18 cellular contexts compared by ENCODE assay signal in the genomic region with DNA sequence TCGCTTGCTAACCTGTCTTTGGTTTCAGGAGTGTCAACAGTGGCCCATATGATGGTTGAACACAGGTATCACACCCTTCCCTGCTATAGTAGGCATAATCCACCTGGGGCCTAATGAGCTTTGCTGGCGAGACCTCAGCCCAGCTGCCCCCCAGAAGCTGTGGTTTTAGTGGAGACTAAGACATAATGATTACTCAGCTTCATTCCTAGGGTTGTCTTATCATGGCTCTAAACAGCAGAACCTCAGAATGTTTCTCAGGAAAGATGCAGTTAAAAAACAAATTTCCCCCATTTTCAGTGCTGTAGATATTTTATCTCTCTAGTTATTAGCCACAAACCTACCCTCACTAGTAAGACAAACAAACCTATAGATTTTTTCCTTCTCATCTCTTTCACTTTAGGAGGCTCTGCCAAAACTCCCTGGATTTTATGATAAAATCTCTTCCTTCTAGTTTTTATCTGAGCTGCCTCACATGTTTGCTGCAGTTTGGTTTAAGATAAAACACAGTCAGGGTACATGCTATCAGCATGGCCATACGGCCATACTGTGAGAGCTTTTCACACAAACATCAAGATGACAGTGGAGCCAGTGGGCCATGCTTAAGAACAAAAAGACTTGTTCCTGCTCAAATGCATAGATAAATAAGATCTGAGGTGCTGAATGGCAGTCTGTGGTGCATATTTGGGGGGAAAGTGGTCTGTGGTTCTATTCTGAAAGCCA.
A peak's percentile ranks its signal among the peaks of the same experiment; 100 is the strongest.
DNase-seq lines count a peak whose midpoint lies in the region; ATAC-seq, FAIRE-seq and TF ChIP-seq lines count a peak whose summit lies in the region.
"Had no signal": no experiment of that assay in that cellular context is flagged by ENCODE, and none has a peak within 500 bp of the region (broad histone marks: within the 10 kb centered on the region; RNA-seq: fewer than 3 reads in every experiment).

No MANE protein-coding gene starts in this region.

- peak; percentile 68 for ATAC-seq in K562
- ATAC-seq: GM12878, heart right ventricle, natural killer cell had no signal

- no peak for TF ChIP-seq POLR2A in K562 (conservative IDR thresholded peaks at IDR 0.05)

- intact Hi-C loops in activated CD4-positive, alpha-beta T cell treated with anti-CD3 and anti-CD28 coated beads, Interleukin-2, amount 10 ng/mL, durations not matched to agents 24 days and 14 days (cut with micrococcal nuclease): loop anchor here (10.0 kb wide), 2 partner anchors 393 to 873 kb away; no protein-coding TSS in a partner anchor
- intact Hi-C loops in K562 (cut with micrococcal nuclease) (no loop called here), colonic mucosa (cut with DNase I) (no loop called here)

- no peak overlapping the region for H3K9ac ChIP-seq in K562 (ENCODE audit: insufficient read depth in 1 of 2, low read depth in 2 of 2, low read length in 2 of 2)
- H3K9ac ChIP-seq in colonic mucosa (ENCODE audit: low read depth in 2 of 2, low read length in 2 of 2): no peak overlapping the region

- no peak overlapping the region for H2AFZ ChIP-seq in K562 (ENCODE audit: low read depth, low read length)

- WGBS in K562 (ENCODE audit: insufficient coverage, low coverage, missing lambda C conversion rate): 4% methylated on average over 3 of the region's 3 CpGs

- 0 out of 4 replicates have a peak, but pooled peaks of 1 of the 2 experiments have one; percentile 27 for TF ChIP-seq RAD21 in K562 (CRISPR knock-in tag; conservative IDR thresholded peaks at IDR 0.05 in 1 of 2, IDR thresholded peaks at IDR 0.05 in 1 of 2)

- peaks cover 0 to 44% of the 10 kb centered on the region in 2 experiments; a peak in 4 of 5 replicates for H3K4me1 ChIP-seq in K562 (replicated peaks in 1 of 2; ENCODE audit: control insufficient read depth in 2 of 2, insufficient read depth in 2 of 2, low read length in 2 of 2)
- no peaks in the 10 kb centered on the region for H3K4me1 ChIP-seq in colonic mucosa

- H3K27me3 Mint-ChIP-seq in activated CD4-positive, alpha-beta T cell treated with anti-CD3 and anti-CD28 coated beads, Interleukin-2, amount 10 ng/mL, durations not matched to agents 24 days and 14 days: no peaks in the 10 kb centered on the region
- H3K27me3 Mint-ChIP-seq: activated CD4-positive, alpha-beta T cell treated with anti-CD3 and anti-CD28 coated beads, Interleukin-2, amount 10 ng/mL, durations not matched to agents 7 days and 5 days had no signal

- CTCF ChIA-PET in K562 (lab: Yijun Ruan, JAX; ENCODE audit: low intra/inter-chr PET ratio): no interaction called here

- no peaks in the 10 kb centered on the region for H3K9me1 ChIP-seq in K562 (ENCODE audit: control insufficient read depth, insufficient read depth, low read length)

- peak; percentile 96 for TF ChIP-seq EP300 in K562 (IDR thresholded peaks at IDR 0.05; ENCODE audit: low read length)

- H3K36me3 Mint-ChIP-seq in activated CD4-positive, alpha-beta T cell treated with anti-CD3 and anti-CD28 coated beads, Interleukin-2, amount 10 ng/mL, durations not matched to agents 24 days and 14 days (ENCODE audit: low read depth): peaks cover 3% of the 10 kb centered on the region
- H3K36me3 Mint-ChIP-seq: natural killer cell had no signal

- no peaks in the 10 kb centered on the region for H4K20me1 ChIP-seq in K562 (replicated peaks; ENCODE audit: control insufficient read depth, insufficient read depth, low read length)

- peak overlapping the region; percentile 3; the same call in 1 of the 2 replicates for H3K4me2 ChIP-seq in K562 (ENCODE audit: insufficient read depth, low read length)

- BruUV-seq in K562 (replicated peaks; lab: Mats Ljungman, UMichigan): no TSS peak

- POLR2A ChIA-PET in K562 (lab: Yijun Ruan, JAX): interaction anchor here (0.6 to 0.7 kb wide), 2 partner anchors 33 to 43 kb away, joined by 3 to 4 read pairs; no protein-coding TSS in a partner anchor

- no peak overlapping the region for H3K4me3 ChIP-seq in K562
- H3K4me3 ChIP-seq in colonic mucosa: no peak overlapping the region
- H3K4me3 ChIP-seq: GM12878, heart right ventricle, SJCRH30, spleen had no signal

- H3K9me3 ChIP-seq in K562 (replicated peaks; ENCODE audit: control insufficient read depth, insufficient read depth, low read depth, low read length) (0 out of 2 replicates have a peak, but pooled peaks cover 1% of the 10 kb centered on the region), colonic mucosa (no peaks in the 10 kb centered on the region)
- H3K9me3 ChIP-seq: heart right ventricle, SJCRH30, spleen had no signal

- H3K36me3 ChIP-seq in K562 (ENCODE audit: control insufficient read depth, insufficient read depth, low read length): no peaks in the 10 kb centered on the region
- no peaks in the 10 kb centered on the region for H3K36me3 ChIP-seq in colonic mucosa
- H3K36me3 ChIP-seq: heart right ventricle, SJCRH30, spleen had no signal

- H3K27me3 ChIP-seq in K562 (ENCODE audit: control insufficient read depth in 2 of 2, insufficient read depth in 2 of 2, low read length in 2 of 2) (no peaks in the 10 kb centered on the region), colonic mucosa (no peaks in the 10 kb centered on the region)
- H3K27me3 ChIP-seq: heart right ventricle, SJCRH30, spleen had no signal

- TF ChIP-seq CTCF in K562 (IDR thresholded peaks at IDR 0.05 in 2 of 3, conservative IDR thresholded peaks at IDR 0.05 in 1 of 3; ENCODE audit: insufficient read depth in 2 of 3, low read depth in 1 of 3, low read length in 3 of 3) (no peak), colonic mucosa (IDR thresholded peaks at IDR 0.05) (no peak)

- no peak overlapping the region for H3K4me3 Mint-ChIP-seq in activated CD4-positive, alpha-beta T cell treated with anti-CD3 and anti-CD28 coated beads, Interleukin-2, amount 10 ng/mL, durations not matched to agents 24 days and 14 days
- H3K4me3 Mint-ChIP-seq: activated CD4-positive, alpha-beta T cell treated with anti-CD3 and anti-CD28 coated beads, Interleukin-2, amount 10 ng/mL, durations not matched to agents 7 days and 5 days; natural killer cell; T-helper 2 cell treated with Interferon-gamma antibody and Interleukin-4, amounts not matched to agents 5 μg/mL and 100 μg/mL, for 36 hours had no signal

- FAIRE-seq in K562 (lab: Jason Lieb, UNC): peak; percentile 72
- FAIRE-seq: GM12878 had no signal

- H3K27ac ChIP-seq in K562 (ENCODE audit: extremely low read depth, low read depth, low read length) (peak overlapping the region; percentile 24; the same call in 2 of the 3 replicates), colonic mucosa (no peak overlapping the region)
- H3K27ac ChIP-seq: SJCRH30, spleen had no signal

- peak; percentile 54 for DNase-seq in activated CD4-positive, alpha-beta T cell treated with anti-CD3 and anti-CD28 coated beads, Interleukin-2, amount 10 ng/mL, durations not matched to agents 24 days and 14 days
- DNase-seq in activated CD4-positive, alpha-beta T cell treated with anti-CD3 and anti-CD28 coated beads, Interleukin-2, amount 50 U/mL, for 1 hour: no peak
- DNase-seq in RPMI8226 (peak; percentile 16), K562 (ENCODE audit: extremely low read depth in 1 of 4, low spot score in 3 of 4) (peak; percentile 37 to 80 (median 54)), retina (peak; percentile 12), colonic mucosa (no peak), dermis blood vessel endothelial cell (no peak), COLO668 (lab: John Stamatoyannopoulos, UW; ENCODE audit: unreplicated experiment) (no peak)
- DNase-seq: activated CD4-positive, alpha-beta T cell treated with anti-CD3 and anti-CD28 coated beads, Interleukin-2, amount 10 ng/mL, durations not matched to agents 7 days and 5 days; caudate nucleus; GDM1; heart right ventricle; natural killer cell; NCI-H526; spleen had no signal

- peaks cover 5% of the 10 kb centered on the region for H3K9me3 Mint-ChIP-seq in activated CD4-positive, alpha-beta T cell treated with anti-CD3 and anti-CD28 coated beads, Interleukin-2, amount 10 ng/mL, durations not matched to agents 24 days and 14 days
- H3K9me3 Mint-ChIP-seq: natural killer cell; T-helper 2 cell treated with Interferon-gamma antibody and Interleukin-4, amounts not matched to agents 5 μg/mL and 100 μg/mL, for 36 hours had no signal

- H3K4me1 Mint-ChIP-seq in activated CD4-positive, alpha-beta T cell treated with anti-CD3 and anti-CD28 coated beads, Interleukin-2, amount 10 ng/mL, durations not matched to agents 24 days and 14 days: peaks cover 53% of the 10 kb centered on the region

- H3K79me2 ChIP-seq in K562 (ENCODE audit: control insufficient read depth, insufficient read depth, low read length): no peaks in the 10 kb centered on the region

- H3K27ac Mint-ChIP-seq in activated CD4-positive, alpha-beta T cell treated with anti-CD3 and anti-CD28 coated beads, Interleukin-2, amount 10 ng/mL, durations not matched to agents 24 days and 14 days: peak overlapping the region; percentile 34
- H3K27ac Mint-ChIP-seq: activated CD4-positive, alpha-beta T cell treated with anti-CD3 and anti-CD28 coated beads, Interleukin-2, amount 10 ng/mL, durations not matched to agents 7 days and 5 days; natural killer cell; T-helper 2 cell treated with Interferon-gamma antibody and Interleukin-4, amounts not matched to agents 5 μg/mL and 100 μg/mL, for 36 hours had no signal

- in situ Hi-C loops in K562 (cut with MboI): no loop called here

TF ChIP-seq in K562, 482 proteins besides CTCF, POLR2A, EP300 and RAD21 (continues in another document):
- TF ChIP-seq ZNF584 (CRISPR knock-in tag; IDR thresholded peaks at IDR 0.05; ENCODE audit: low read depth): 0 out of 2 replicates have a peak, but pooled peaks have one; percentile 32
- TF ChIP-seq CREB1 (IDR thresholded peaks at IDR 0.05): peak; percentile 31; the same call in 1 of the 2 replicates
- no peak for TF ChIP-seq CREB1 (CRISPR knock-in tag; IDR thresholded peaks at IDR 0.05)
- TF ChIP-seq FOXJ2 (tag; IDR thresholded peaks at IDR 0.05): peak; percentile 76
- TF ChIP-seq MAZ (CRISPR knock-in tag; conservative IDR thresholded peaks at IDR 0.05 in 1 of 2, IDR thresholded peaks at IDR 0.05 in 1 of 2): peak in 1 of 2 experiments; percentile 55; a peak in 1 of 4 replicates
- peak; percentile 77 for TF ChIP-seq HEY1 (CRISPR knock-in tag; IDR thresholded peaks at IDR 0.05; ENCODE audit: borderline replicate concordance)
- TF ChIP-seq THRB (CRISPR knock-in tag; conservative IDR thresholded peaks at IDR 0.05): no peak
- TF ChIP-seq ZNF217 (CRISPR knock-in tag; IDR thresholded peaks at IDR 0.05): no peak
- TF ChIP-seq POLR2AphosphoS5 (IDR thresholded peaks at IDR 0.05; ENCODE audit: control insufficient read depth, insufficient read depth, low read depth, low read length): peak; percentile 87
- peak; percentile 93 for TF ChIP-seq MTA2 (IDR thresholded peaks at IDR 0.05; ENCODE audit: low read depth)

Comparison
In these comparisons a context has a peak if more than half of its experiments do, and no peak if none do; other contexts are left out.
1. DNase-seq: peak in activated CD4-positive, alpha-beta T cell treated with anti-CD3 and anti-CD28 coated beads, Interleukin-2, amount 10 ng/mL, durations not matched to agents 24 days and 14 days (single experiment), RPMI8226 (single experiment), K562 (4 of 4) and retina (single experiment); none in activated CD4-positive, alpha-beta T cell treated with anti-CD3 and anti-CD28 coated beads, Interleukin-2, amount 50 U/mL, for 1 hour (single experiment), colonic mucosa (single experiment), dermis blood vessel endothelial cell (single experiment) and COLO668 (single experiment).